ENCODE assay signal across 25 cellular contexts in genomic region chr15:88782465-88782864, GRCh38. TPM values are rescaled to one million over a fixed set of nuclear protein-coding genes. Genes with fewer than 3 reads are reported as not detected.
"Had no signal": no experiment of that assay in that cellular context is flagged by ENCODE, and none has a peak within 500 bp of the region (broad histone marks: within the 10 kb centered on the region; RNA-seq: fewer than 3 reads in every experiment).

No MANE protein-coding gene starts in this region.

- FAIRE-seq: HTR-8/SVneo had no signal

- H3K9me3 ChIP-seq: Peyer's patch, SJCRH30 had no signal

- H3K27ac ChIP-seq: HL-60, Peyer's patch, SJCRH30 had no signal

- H3K4me1 ChIP-seq: Peyer's patch, SJCRH30 had no signal

- DNase-seq: KBM-7; MV-4-11; NCI-H1048; NCI-H1105; NCI-H1417; NCI-H1436 treated with DMSO at 0.1 percent for 48 hours; NCI-H1694; NCI-H187 treated with DMSO at 0.1 percent for 48 hours; NCI-H2029 treated with DMSO at 0.1 percent for 48 hours; NCI-H2171 treated with DMSO at 0.1 percent for 48 hours; NCI-H345; NCI-H446 treated with DMSO at 0.1 percent for 48 hours; NCI-H510A treated with DMSO at 0.1 percent for 48 hours; NCI-H526 treated with DMSO at 0.1 percent for 48 hours; NCI-H748 treated with DMSO at 0.1 percent for 48 hours; NK-92 treated with Interleukin-12 subunit alpha and Interleukin-12 subunit beta, amount 100 ng/mL, for 24 hours; PC-3; Peyer's patch; SHP77 treated with DMSO at 0.1 percent for 48 hours; SJCRH30 had no signal

- ATAC-seq: PC-3, Right ventricle myocardium inferior had no signal

- H3K36me3 ChIP-seq: Peyer's patch, SJCRH30 had no signal

- H3K4me3 ChIP-seq: Peyer's patch, SJCRH30 had no signal

- H3K27me3 ChIP-seq: Peyer's patch had no signal

RNA-seq across cellular contexts. Expression of gene ACAN, which starts 20.8 kb away (rescaled TPM):
- total RNA-seq: MCF 10A, OCI-LY7, PC-3, Right ventricle myocardium inferior, SJCRH30 had no signal
